ENCODE assay signal across 1 cellular context in the genomic region with DNA sequence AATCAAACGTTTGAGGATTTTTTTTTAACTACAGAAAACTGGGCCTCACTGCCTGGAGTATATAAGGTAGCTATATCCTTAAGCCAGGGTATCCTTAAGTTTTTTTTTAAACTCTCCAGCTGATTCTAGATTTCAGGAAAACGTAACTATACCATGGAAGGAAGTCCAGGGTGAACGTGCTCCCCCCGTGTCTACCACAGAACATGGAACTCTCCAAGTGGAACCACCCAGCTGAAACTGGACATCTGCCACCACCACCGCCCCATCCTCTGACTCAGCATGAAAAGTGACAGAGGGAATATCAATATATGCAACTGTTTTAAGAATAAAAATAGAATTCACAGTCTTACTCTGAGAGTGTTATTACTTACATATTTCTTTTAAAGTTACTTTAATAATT.
TF ChIP-seq lines count a peak whose summit lies in the region.

No MANE protein-coding gene starts in this region.

TF ChIP-seq in WTC11, 78 proteins besides CTCF, POLR2A, EP300 and RAD21 (continued from another document):
- TF ChIP-seq SMAD4 (CRISPR knock-in tag; IDR thresholded peaks at IDR 0.05) (no peak), ZNF232 (CRISPR knock-in tag; IDR thresholded peaks at IDR 0.05) (no peak), HMGA2 (CRISPR knock-in tag; IDR thresholded peaks at IDR 0.05) (no peak)
- TF ChIP-seq, protein P1, sequence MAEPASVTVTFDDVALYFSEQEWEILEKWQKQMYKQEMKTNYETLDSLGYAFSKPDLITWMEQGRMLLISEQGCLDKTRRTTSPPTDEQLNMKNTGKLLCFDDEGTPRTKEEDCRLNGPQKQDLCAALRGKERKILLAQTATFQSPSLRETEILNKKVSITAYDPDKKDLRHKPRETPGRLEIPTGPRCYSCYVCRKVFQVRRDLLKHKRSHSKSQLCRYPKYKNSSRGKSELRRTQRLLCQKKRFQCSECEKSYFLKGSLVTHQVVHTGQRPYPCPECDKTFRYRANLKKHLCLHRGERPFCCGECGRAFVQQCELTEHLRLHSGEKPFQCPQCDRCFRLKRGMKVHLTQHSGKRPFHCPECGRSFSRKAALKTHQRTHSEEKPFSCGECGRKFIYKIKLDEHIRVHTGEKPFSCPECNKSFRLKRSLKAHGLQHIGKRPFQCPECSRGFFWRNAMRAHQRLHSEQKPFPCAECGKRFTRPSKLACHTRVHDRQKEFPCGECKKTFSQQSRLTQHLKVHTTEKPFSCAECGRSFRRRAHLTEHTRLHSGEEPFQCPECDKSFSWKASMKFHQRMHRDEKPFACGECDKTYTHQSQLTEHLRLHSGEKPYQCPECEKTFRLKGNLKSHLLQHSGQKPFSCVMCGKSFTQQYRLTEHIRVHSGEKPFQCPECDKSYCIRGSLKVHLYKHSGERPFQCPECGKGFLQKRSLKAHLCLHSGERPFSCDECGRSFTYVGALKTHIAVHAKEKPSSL (CRISPR knock-in tag; conservative IDR thresholded peaks at IDR 0.05), result no peak
- TF ChIP-seq, protein P2, sequence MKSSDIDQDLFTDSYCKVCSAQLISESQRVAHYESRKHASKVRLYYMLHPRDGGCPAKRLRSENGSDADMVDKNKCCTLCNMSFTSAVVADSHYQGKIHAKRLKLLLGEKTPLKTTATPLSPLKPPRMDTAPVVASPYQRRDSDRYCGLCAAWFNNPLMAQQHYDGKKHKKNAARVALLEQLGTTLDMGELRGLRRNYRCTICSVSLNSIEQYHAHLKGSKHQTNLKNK (CRISPR knock-in tag; IDR thresholded peaks at IDR 0.05), result no peak
